ENCODE assay signal across 8 cellular contexts in the genomic region with DNA sequence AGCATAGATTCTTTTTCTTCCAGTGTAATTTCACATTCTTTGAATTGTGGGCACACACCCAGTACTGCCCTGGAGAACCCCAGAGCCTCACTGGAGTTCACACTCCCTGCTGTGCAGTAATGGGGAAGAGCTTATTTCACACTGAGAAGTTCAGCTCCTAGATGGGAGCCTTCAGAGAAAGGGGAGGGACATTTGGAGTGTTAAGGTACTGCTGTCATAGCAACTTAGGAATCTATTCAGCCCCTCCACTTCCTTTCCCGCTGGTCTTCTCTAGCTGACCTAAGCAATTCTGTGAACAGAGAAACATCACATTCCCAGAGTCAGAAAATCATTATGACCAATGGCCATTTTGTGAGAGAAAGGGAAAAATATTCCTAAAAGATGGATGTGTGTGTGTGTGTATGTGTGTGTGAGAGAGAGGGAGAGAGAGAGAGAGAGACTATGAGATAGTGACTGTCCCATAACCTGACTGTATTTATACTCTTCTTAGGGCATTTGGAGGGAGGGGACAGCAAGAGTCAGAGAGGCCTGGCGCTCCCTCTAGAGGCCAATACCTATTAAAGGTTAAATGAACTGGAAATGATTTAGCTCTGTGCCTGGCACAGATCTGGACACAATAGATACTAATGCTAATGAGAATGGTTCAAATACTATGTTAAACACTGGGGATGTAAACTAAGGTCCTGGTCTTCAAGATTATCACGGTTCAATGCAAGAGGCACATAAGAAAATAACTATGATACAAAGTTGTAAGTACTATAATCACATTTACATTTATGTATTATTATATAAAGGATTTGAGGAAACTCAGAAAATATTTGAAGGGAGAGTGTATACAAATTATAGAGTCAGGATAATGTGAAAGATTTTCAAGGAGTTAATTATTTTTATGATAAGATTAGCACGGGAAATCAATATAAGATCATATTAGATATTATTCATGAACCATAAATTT. TPM values are rescaled to one million over a fixed set of nuclear protein-coding genes. Genes with fewer than 3 reads are reported as not detected.
A peak's percentile ranks its signal among the peaks of the same experiment; 100 is the strongest.
DNase-seq lines count a peak whose midpoint lies in the region; ATAC-seq and TF ChIP-seq lines count a peak whose summit lies in the region.

No MANE protein-coding gene starts in this region.

- H3K27me3 ChIP-seq in neural cell (ENCODE audit: insufficient read depth, low read depth, low read length): no peaks in the 10 kb centered on the region

- H3K4me3 ChIP-seq in neural cell (ENCODE audit: low read length): no peak overlapping the region

- H4K20me1 ChIP-seq in neural cell (ENCODE audit: insufficient read depth): no peaks in the 10 kb centered on the region

- TF ChIP-seq RAD21 in neural cell (conservative IDR thresholded peaks at IDR 0.05): peak; percentile 70

- TF ChIP-seq CTCF in neural cell (IDR thresholded peaks at IDR 0.05; ENCODE audit: poor library complexity, severe bottlenecking): peak; percentile 79

- H2AFZ ChIP-seq in neural cell (ENCODE audit: low read depth, low read length): no peak overlapping the region

- H3K9ac ChIP-seq in neural cell (ENCODE audit: low read length): no peak overlapping the region

- in situ Hi-C loops in Caki2 (cut with HindIII; ENCODE audit: low pct_unique_long_range_greater_than_20kb, low sequenced_read_pairs): no loop called here

- ATAC-seq in GM19324 (IDR thresholded peaks at IDR 0.05; ENCODE audit: low FRiP score, unreplicated experiment) (peak; percentile 87), HG03175 (IDR thresholded peaks at IDR 0.05; ENCODE audit: unreplicated experiment) (peak; percentile 95)

- H3K27ac ChIP-seq in neural cell (ENCODE audit: low read length): peak overlapping the region; percentile 40

- H3F3A ChIP-seq in neural cell (ENCODE audit: insufficient read depth, low read length, poor library complexity, severe bottlenecking): no peaks in the 10 kb centered on the region

- H3K79me2 ChIP-seq in neural cell (replicated peaks; ENCODE audit: insufficient read depth, low read length): no peaks in the 10 kb centered on the region

- H3K9me2 ChIP-seq in neural cell (ENCODE audit: insufficient read depth, low read length): no peaks in the 10 kb centered on the region

- TF ChIP-seq EP300 in neural cell (conservative IDR thresholded peaks at IDR 0.05; ENCODE audit: poor library complexity, severe bottlenecking): no peak

- H3K36me3 ChIP-seq in neural cell (ENCODE audit: insufficient read depth, low read length): no peaks in the 10 kb centered on the region

- DNase-seq in Caki2 (ENCODE audit: low read depth) (peak; percentile 44), NCI-H226 (peak; percentile 7), fibroblast of peridontal ligament (ENCODE audit: extremely low read depth) (peak; percentile 50), activated gamma-delta T cell treated with Interleukin-2 at 50 U/mL for 16 hours (no peak)
- DNase-seq in activated CD4-positive, alpha-beta T cell treated with anti-CD3 and anti-CD28 coated beads, Interleukin-2, amount 50 U/mL, for 4 hours: peak; percentile 11 to 12

- H3K4me2 ChIP-seq in neural cell (ENCODE audit: low read length): peak overlapping the region; percentile 11

- no peaks in the 10 kb centered on the region for H3K9me3 ChIP-seq in neural cell (ENCODE audit: low read length)

TF ChIP-seq in neural cell, 6 proteins besides CTCF, POLR2A, EP300 and RAD21:
- TF ChIP-seq SMC3 (conservative IDR thresholded peaks at IDR 0.05; ENCODE audit: poor library complexity) (peak; percentile 60), POLR2AphosphoS5 (IDR thresholded peaks at IDR 0.05) (peak; percentile 16), MXI1 (conservative IDR thresholded peaks at IDR 0.05; ENCODE audit: poor library complexity, severe bottlenecking) (no peak), TAF1 (IDR thresholded peaks at IDR 0.05; ENCODE audit: low read depth) (no peak), EZH2 (IDR thresholded peaks at IDR 0.05; ENCODE audit: borderline replicate concordance, insufficient read depth, low read length, poor library complexity, severe bottlenecking) (no peak), REST (IDR thresholded peaks at IDR 0.05; ENCODE audit: borderline replicate concordance) (peak; percentile 96)

RNA-seq across cellular contexts. Expression of gene RPE, which starts 41.5 kb away (rescaled TPM):
- 17.9 and 21.8 TPM in 2 replicates for total RNA-seq in Caki2 (2014; rRNA removed; shearing (Covaris generic); ENCODE audit: low replicate concordance)
- 67.8 and 73.9 TPM in 2 replicates for polyA plus RNA-seq in neural cell
- 103 and 107 TPM in 2 replicates for polyA minus RNA-seq in neural cell
